15 cellular contexts compared by ENCODE assay signal in genomic region chr1:6086762-6087401, GRCh38.
"Had no signal": no experiment of that assay in that cellular context is flagged by ENCODE, and none has a peak within 500 bp of the region (broad histone marks: within the 10 kb centered on the region; RNA-seq: fewer than 3 reads in every experiment).

No MANE protein-coding gene starts in this region.

- H3K27ac ChIP-seq: coronary artery, esophagus squamous epithelium, right lobe of liver, uterus had no signal

- H3K4me2 ChIP-seq: smooth muscle cell had no signal

- H3K4me1 ChIP-seq: right lobe of liver, uterus had no signal

- H3K9me3 Mint-ChIP-seq: nephron had no signal

- DNase-seq: activated CD4-positive, alpha-beta T cell treated with anti-CD3 and anti-CD28 coated beads, Interleukin-2, amount 50 U/mL, for 48 hours; activated CD4-positive, CD25-positive, alpha-beta regulatory T cell treated with anti-CD3 and anti-CD28 coated beads, Interleukin-2, amount 50 U/mL, for 72 hours; activated naive CD4-positive, alpha-beta T cell treated with Interleukin-2 at 50 U/mL for 16 hours; effector CD4-positive, alpha-beta T cell; esophagus squamous epithelium; foreskin melanocyte; mesendoderm; right lobe of liver; stimulated activated CD4-positive, alpha-beta T cell treated with anti-CD3 and anti-CD28 coated beads, Interleukin-4, amount 100 ng/mL, for 4 hours; stimulated activated CD8-positive, alpha-beta memory T cell treated with anti-CD3 and anti-CD28 coated beads, Interleukin-4, amount 100 ng/mL, for 48 hours; T1000; uterus had no signal

- H3K36me3 ChIP-seq: esophagus squamous epithelium, right lobe of liver, uterus had no signal

- H3K4me3 ChIP-seq: coronary artery, esophagus squamous epithelium, right lobe of liver, smooth muscle cell, uterus had no signal

- ATAC-seq: right lobe of liver had no signal

- H3K27me3 ChIP-seq: esophagus squamous epithelium, right lobe of liver, uterus had no signal

- H3K9me3 ChIP-seq: esophagus squamous epithelium, right lobe of liver, uterus had no signal

- H3K4me3 Mint-ChIP-seq: nephron had no signal
